ENCODE assay signal across 20 cellular contexts in genomic region chr2:9644021-9644420, GRCh38.
"Had no signal": no experiment of that assay in that cellular context is flagged by ENCODE, and none has a peak within 500 bp of the region (broad histone marks: within the 10 kb centered on the region; RNA-seq: fewer than 3 reads in every experiment).

No MANE protein-coding gene starts in this region.

- H3K4me3 ChIP-seq: body of pancreas, cardiac muscle cell, right lobe of liver, skin epidermis, testis had no signal

- H3K9me3 Mint-ChIP-seq: activated B cell treated with CpG ODN at 0.5 μM for 24 hours; activated naive CD4-positive, alpha-beta T cell treated with anti-CD3 and anti-CD28 coated beads, Interleukin-2, amount 50 U/mL, for 24 hours; activated T-helper 1 cell treated with anti-CD3 and anti-CD28 coated beads, Interleukin-12 subunit alpha, Interleukin-12 subunit beta, Interleukin-2, Interleukin-4 antibody, amounts not matched to agents 30 ng/mL and 10 ng/mL and 1 ng/mL, durations not matched to agents 14 hours and 24 hours and 36 hours; nephron had no signal

- H3K27me3 Mint-ChIP-seq: activated naive CD4-positive, alpha-beta T cell treated with anti-CD3 and anti-CD28 coated beads, Interleukin-2, amount 50 U/mL, for 24 hours had no signal

- H3K36me3 ChIP-seq: cardiac muscle cell, right lobe of liver had no signal

- H3K79me2 ChIP-seq: parathyroid adenoma had no signal

- DNase-seq: activated B cell treated with CpG ODN at 0.5 μM for 24 hours; activated CD4-positive, alpha-beta T cell treated with anti-CD3 and anti-CD28 coated beads for 36 hours; activated CD4-positive, alpha-beta T cell treated with anti-CD3 and anti-CD28 coated beads, Interleukin-2, amount 50 U/mL, for 48 hours; activated gamma-delta T cell treated with Interleukin-2 at 50 U/mL for 16 hours; anterior cingulate cortex; cortex of kidney; left ventricle myocardium superior; nucleus accumbens; right lobe of liver; stimulated activated CD4-positive, alpha-beta T cell treated with anti-CD3 and anti-CD28 coated beads, Interleukin-2, amount 100 ng/mL, for 24 hours; T-helper 9 cell; testis had no signal

- H3K9me3 ChIP-seq: body of pancreas, right lobe of liver, testis had no signal

- H3K4me1 ChIP-seq: right lobe of liver had no signal

- H3K4me3 Mint-ChIP-seq: activated B cell treated with CpG ODN at 0.5 μM for 24 hours; activated CD4-positive, alpha-beta T cell treated with anti-CD3 and anti-CD28 coated beads for 36 hours; activated naive CD4-positive, alpha-beta T cell treated with anti-CD3 and anti-CD28 coated beads, Interleukin-2, amount 50 U/mL, for 24 hours; activated T-helper 1 cell treated with anti-CD3 and anti-CD28 coated beads, Interleukin-12 subunit alpha, Interleukin-12 subunit beta, Interleukin-2, Interleukin-4 antibody, amounts not matched to agents 30 ng/mL and 10 ng/mL and 1 ng/mL, durations not matched to agents 14 hours and 24 hours and 36 hours; nephron; stimulated activated effector memory CD8-positive, alpha-beta T cell treated with anti-CD3 and anti-CD28 coated beads, Interleukin-12 subunit alpha, Interleukin-12 subunit beta, amount 100 ng/mL, for 72 hours had no signal

- H3K27me3 ChIP-seq: body of pancreas, cardiac muscle cell, right lobe of liver, testis had no signal

- ATAC-seq: activated CD4-positive, alpha-beta T cell treated with anti-CD3 and anti-CD28 coated beads for 36 hours; left ventricle myocardium superior; right lobe of liver; stimulated activated effector memory CD8-positive, alpha-beta T cell treated with anti-CD3 and anti-CD28 coated beads, Interleukin-12 subunit alpha, Interleukin-12 subunit beta, amount 100 ng/mL, for 72 hours had no signal

- H3K36me3 Mint-ChIP-seq: activated naive CD4-positive, alpha-beta T cell treated with anti-CD3 and anti-CD28 coated beads, Interleukin-2, amount 50 U/mL, for 24 hours; stimulated activated effector memory CD8-positive, alpha-beta T cell treated with anti-CD3 and anti-CD28 coated beads, Interleukin-12 subunit alpha, Interleukin-12 subunit beta, amount 100 ng/mL, for 72 hours had no signal

- H3K27ac ChIP-seq: cardiac muscle cell, parathyroid adenoma, right lobe of liver, skin epidermis, testis had no signal

- H3K27ac Mint-ChIP-seq: activated B cell treated with CpG ODN at 0.5 μM for 24 hours; activated CD4-positive, alpha-beta T cell treated with anti-CD3 and anti-CD28 coated beads for 36 hours; activated naive CD4-positive, alpha-beta T cell treated with anti-CD3 and anti-CD28 coated beads, Interleukin-2, amount 50 U/mL, for 24 hours; activated T-helper 1 cell treated with anti-CD3 and anti-CD28 coated beads, Interleukin-12 subunit alpha, Interleukin-12 subunit beta, Interleukin-2, Interleukin-4 antibody, amounts not matched to agents 30 ng/mL and 10 ng/mL and 1 ng/mL, durations not matched to agents 14 hours and 24 hours and 36 hours; stimulated activated effector memory CD8-positive, alpha-beta T cell treated with anti-CD3 and anti-CD28 coated beads, Interleukin-12 subunit alpha, Interleukin-12 subunit beta, amount 100 ng/mL, for 72 hours had no signal

- H2AFZ ChIP-seq: parathyroid adenoma had no signal
